Comparison of ENCODE assay signal across 18 cellular contexts in the genomic region with DNA sequence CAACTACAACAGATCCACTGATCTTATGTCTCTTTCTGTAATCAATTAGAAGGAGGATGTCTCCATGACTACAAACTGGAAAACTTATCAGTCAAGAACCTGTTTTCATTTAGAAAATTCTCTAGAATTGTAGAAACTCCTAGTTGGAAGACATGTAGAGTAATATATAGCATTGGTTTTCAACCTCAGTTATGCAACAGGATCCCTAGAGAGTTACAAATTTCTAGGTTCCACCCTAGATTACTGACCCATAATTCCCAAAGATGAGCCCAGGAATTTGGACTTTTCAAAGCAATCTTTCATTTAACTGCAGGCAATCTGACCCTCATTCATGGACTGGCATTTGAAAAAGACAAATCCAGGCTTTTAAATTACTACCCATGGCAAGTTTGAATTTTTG.
DNase-seq lines count a peak whose midpoint lies in the region; ATAC-seq, FAIRE-seq and TF ChIP-seq lines count a peak whose summit lies in the region.
"Had no signal": no experiment of that assay in that cellular context is flagged by ENCODE, and none has a peak within 500 bp of the region (broad histone marks: within the 10 kb centered on the region; RNA-seq: fewer than 3 reads in every experiment).

No MANE protein-coding gene starts in this region.

- H3K27me3 ChIP-seq in SK-N-SH (ENCODE audit: insufficient read depth), result no peaks in the 10 kb centered on the region
- H3K27me3 ChIP-seq in K562 (ENCODE audit: control insufficient read depth in 2 of 2, insufficient read depth in 2 of 2, low read length in 2 of 2), result no peaks in the 10 kb centered on the region
- H3K27me3 ChIP-seq: BLaER1 had no signal

- TF ChIP-seq RAD21 in SK-N-SH (IDR thresholded peaks at IDR 0.05; ENCODE audit: low read length), result no peak
- TF ChIP-seq RAD21 in K562 (CRISPR knock-in tag; conservative IDR thresholded peaks at IDR 0.05 in 1 of 2, IDR thresholded peaks at IDR 0.05 in 1 of 2), result no peak

- no peaks in the 10 kb centered on the region for H3K9me3 ChIP-seq in SK-N-SH
- H3K9me3 ChIP-seq in K562 (replicated peaks; ENCODE audit: control insufficient read depth, insufficient read depth, low read depth, low read length), result 0 out of 2 replicates have a peak, but pooled peaks cover 3% of the 10 kb centered on the region
- H3K9me3 ChIP-seq: A549, BLaER1 had no signal

- H3K4me1 ChIP-seq in SK-N-SH (ENCODE audit: control insufficient read depth in 1 of 2, insufficient read depth in 2 of 2, low read depth in 1 of 2, low read length in 1 of 2) (peaks cover 0 to 8% of the 10 kb centered on the region in 2 experiments; a peak in 1 of 4 replicates), K562 (replicated peaks in 1 of 2; ENCODE audit: control insufficient read depth in 2 of 2, insufficient read depth in 2 of 2, low read length in 2 of 2) (peaks cover 3 to 4% of the 10 kb centered on the region in 2 experiments; a peak in 3 of 5 replicates)
- H3K4me1 ChIP-seq: BLaER1 had no signal

- DNase-seq in SK-N-SH, result no peak
- DNase-seq in GM03348 (ENCODE audit: low spot score), result peak; percentile 12
- DNase-seq in K562 (ENCODE audit: extremely low read depth in 1 of 4, low spot score in 3 of 4), result no peak
- DNase-seq in fibroblast of the aortic adventitia (ENCODE audit: low read depth), result peak; percentile 26
- DNase-seq in activated effector memory CD4-positive, alpha-beta T cell treated with anti-CD3 and anti-CD28 coated beads, Interleukin-2, amount 50 U/mL, for 16 hours, result no peak
- DNase-seq: CD8-positive, alpha-beta T cell; DMS 273 treated with DMSO at 0.1 percent for 48 hours; DMS53; DND-41; EL; GOT3; H9 had no signal

- CTCF ChIA-PET in SK-N-SH (lab: Yijun Ruan, JAX), result no interaction called here
- CTCF ChIA-PET in K562 (lab: Yijun Ruan, JAX; ENCODE audit: low intra/inter-chr PET ratio), result no interaction called here

- BruUV-seq in K562 (replicated peaks; lab: Mats Ljungman, UMichigan), result no TSS peak

- peak overlapping the region; percentile 32; the same call in 1 of the 2 replicates for H2AFZ ChIP-seq in SK-N-SH (ENCODE audit: low read depth)
- H2AFZ ChIP-seq in K562 (ENCODE audit: low read depth, low read length), result peak overlapping the region; percentile 7; the same call in 1 of the 2 replicates

- TF ChIP-seq POLR2A in K562 (conservative IDR thresholded peaks at IDR 0.05), result no peak

- H3K9me2 ChIP-seq in SK-N-SH, result no peaks in the 10 kb centered on the region

- H3K27ac ChIP-seq in SK-N-SH (ENCODE audit: low read depth in 2 of 2, low read length in 1 of 2) (no peak overlapping the region), K562 (ENCODE audit: extremely low read depth, low read depth, low read length) (no peak overlapping the region)
- H3K27ac ChIP-seq: 22Rv1, BLaER1 had no signal

- ATAC-seq in SK-N-SH treated with all-trans-retinoic acid at 6 μM for 48 hours, result no peak
- ATAC-seq in K562, result no peak
- ATAC-seq in HG02970 (IDR thresholded peaks at IDR 0.05; ENCODE audit: low FRiP score, unreplicated experiment), result no peak
- ATAC-seq: A549; CD8-positive, alpha-beta T cell had no signal

- in situ Hi-C loops in K562 (cut with MboI), result loop anchor here (5.0 to 25.0 kb wide), 4 partner anchors 122 to 967 kb away; no protein-coding TSS in a partner anchor

- H3K36me3 ChIP-seq in SK-N-SH (replicated peaks in 1 of 2; ENCODE audit: control insufficient read depth in 1 of 2, insufficient read depth in 2 of 2, low read length in 1 of 2), result no peaks in the 10 kb centered on the region
- H3K36me3 ChIP-seq in K562 (ENCODE audit: control insufficient read depth, insufficient read depth, low read length), result no peaks in the 10 kb centered on the region
- H3K36me3 ChIP-seq: BLaER1 had no signal

- no peaks in the 10 kb centered on the region for H3K79me2 ChIP-seq in SK-N-SH (ENCODE audit: insufficient read depth)
- no peaks in the 10 kb centered on the region for H3K79me2 ChIP-seq in K562 (ENCODE audit: control insufficient read depth, insufficient read depth, low read length)

- no peak overlapping the region for H3K9ac ChIP-seq in SK-N-SH
- no peak overlapping the region for H3K9ac ChIP-seq in K562 (ENCODE audit: insufficient read depth in 1 of 2, low read depth in 2 of 2, low read length in 2 of 2)
- H3K9ac ChIP-seq: BLaER1 had no signal

- POLR2A ChIA-PET in SK-N-SH (lab: Yijun Ruan, JAX), result no interaction called here
- POLR2A ChIA-PET in K562 (lab: Yijun Ruan, JAX), result no interaction called here

- intact Hi-C loops in K562 (cut with micrococcal nuclease), result no loop called here

- H3K4me3 ChIP-seq in SK-N-SH (ENCODE audit: low read depth in 2 of 2, low read length in 1 of 2) (no peak overlapping the region), K562 (no peak overlapping the region), fibroblast of the aortic adventitia (ENCODE audit: low read depth, low read length) (no peak overlapping the region)
- H3K4me3 ChIP-seq: A549, BLaER1 had no signal

- H3K9me1 ChIP-seq in K562 (ENCODE audit: control insufficient read depth, insufficient read depth, low read length), result no peaks in the 10 kb centered on the region

- H3F3A ChIP-seq in SK-N-SH (replicated peaks; ENCODE audit: insufficient read depth), result peaks cover 16% of the 10 kb centered on the region

- no peak overlapping the region for H3K4me2 ChIP-seq in SK-N-SH
- no peak overlapping the region for H3K4me2 ChIP-seq in K562 (ENCODE audit: insufficient read depth, low read length)
- H3K4me2 ChIP-seq: A549, BLaER1 had no signal

- FAIRE-seq in K562 (lab: Jason Lieb, UNC), result no peak
- FAIRE-seq: A549, GM12891 had no signal

- TF ChIP-seq CTCF in SK-N-SH (IDR thresholded peaks at IDR 0.05), result no peak
- no peak for TF ChIP-seq CTCF in K562 (IDR thresholded peaks at IDR 0.05 in 2 of 3, conservative IDR thresholded peaks at IDR 0.05 in 1 of 3; ENCODE audit: insufficient read depth in 2 of 3, low read depth in 1 of 3, low read length in 3 of 3)
- no peak for TF ChIP-seq CTCF in fibroblast of the aortic adventitia (IDR thresholded peaks at IDR 0.05; ENCODE audit: insufficient read depth, low read length)

- H4K20me1 ChIP-seq in SK-N-SH (ENCODE audit: insufficient read depth) (no peaks in the 10 kb centered on the region), K562 (replicated peaks; ENCODE audit: control insufficient read depth, insufficient read depth, low read length) (no peaks in the 10 kb centered on the region)
- H4K20me1 ChIP-seq: BLaER1 had no signal

- no peak for TF ChIP-seq EP300 in SK-N-SH (IDR thresholded peaks at IDR 0.05; ENCODE audit: borderline replicate concordance in 1 of 2, low read depth in 1 of 2, low read length in 1 of 2)
- no peak for TF ChIP-seq EP300 in K562 (IDR thresholded peaks at IDR 0.05; ENCODE audit: low read length)

TF ChIP-seq in SK-N-SH, 30 proteins besides CTCF, POLR2A, EP300 and RAD21:
- no peak for TF ChIP-seq FOSL2 (IDR thresholded peaks at IDR 0.05; ENCODE audit: borderline replicate concordance, low read depth)
- no peak for TF ChIP-seq POLR2AphosphoS5 (IDR thresholded peaks at IDR 0.05; ENCODE audit: low read depth, low read length)
- no peak for TF ChIP-seq TCF12 (IDR thresholded peaks at IDR 0.05)
- TF ChIP-seq SMC3 (IDR thresholded peaks at IDR 0.05; ENCODE audit: low read depth, low read length), result no peak
- TF ChIP-seq NFIC (IDR thresholded peaks at IDR 0.05; ENCODE audit: borderline replicate concordance), result no peak

TF ChIP-seq in SK-N-SH treated with all-trans-retinoic acid at 6 μM for 48 hours, 23 proteins besides CTCF, POLR2A, EP300 and RAD21 (continues in another document):
- no peak for TF ChIP-seq ZFP30 (CRISPR knock-in tag; IDR thresholded peaks at IDR 0.05)
- TF ChIP-seq TCF4 (CRISPR knock-in tag; IDR thresholded peaks at IDR 0.05; ENCODE audit: borderline replicate concordance), result no peak
- TF ChIP-seq TOX (CRISPR knock-in tag; IDR thresholded peaks at IDR 0.05; ENCODE audit: borderline replicate concordance), result no peak
- TF ChIP-seq OSR1 (CRISPR knock-in tag; IDR thresholded peaks at IDR 0.05), result no peak
- TF ChIP-seq PPARA (CRISPR knock-in tag; IDR thresholded peaks at IDR 0.05; ENCODE audit: borderline replicate concordance), result no peak
- no peak for TF ChIP-seq ARNTL (CRISPR knock-in tag; IDR thresholded peaks at IDR 0.05; ENCODE audit: borderline replicate concordance, low read depth)
- TF ChIP-seq CSRNP3 (CRISPR knock-in tag; IDR thresholded peaks at IDR 0.05), result no peak

TF ChIP-seq in K562, 482 proteins besides CTCF, POLR2A, EP300 and RAD21 (continues in another document):
- TF ChIP-seq ZNF639 (CRISPR knock-in tag; conservative IDR thresholded peaks at IDR 0.05 in 1 of 2, IDR thresholded peaks at IDR 0.05 in 1 of 2) (no peak), PRPF4 (IDR thresholded peaks at IDR 0.05; ENCODE audit: insufficient read depth, low read depth, low read length, poor library complexity, severe bottlenecking) (no peak), SPI1 (IDR thresholded peaks at IDR 0.05; ENCODE audit: borderline replicate concordance, low read depth, low read length) (no peak), SMAD1 (IDR thresholded peaks at IDR 0.05; ENCODE audit: low read depth, low read length, partially characterized antibody) (no peak), ZEB2 (IDR thresholded peaks at IDR 0.05) (no peak), ZNF212 (CRISPR knock-in tag; IDR thresholded peaks at IDR 0.05) (no peak), BRCA1 (IDR thresholded peaks at IDR 0.05) (no peak), BRCA1 (CRISPR knock-in tag; IDR thresholded peaks at IDR 0.05) (no peak), PHB (CRISPR knock-in tag; IDR thresholded peaks at IDR 0.05) (no peak), NRF1 (conservative IDR thresholded peaks at IDR 0.05 in 1 of 2, IDR thresholded peaks at IDR 0.05 in 1 of 2) (no peak), WHSC1 (IDR thresholded peaks at IDR 0.05; ENCODE audit: low read length) (no peak), SLC30A9 (CRISPR knock-in tag; IDR thresholded peaks at IDR 0.05) (no peak), ZNF124 (CRISPR knock-in tag; IDR thresholded peaks at IDR 0.05) (no peak), NFYB (IDR thresholded peaks at IDR 0.05; ENCODE audit: extremely low read depth, insufficient read length) (no peak)

Comparison
In these comparisons a context has a peak if more than half of its experiments do, and no peak if none do; other contexts are left out.
1. DNase-seq: peak in GM03348 (single experiment) and fibroblast of the aortic adventitia (single experiment); none in SK-N-SH (single experiment), K562 (0 of 4) and activated effector memory CD4-positive, alpha-beta T cell treated with anti-CD3 and anti-CD28 coated beads, Interleukin-2, amount 50 U/mL, for 16 hours (single experiment).